ENCODE assay signal across 8 cellular contexts in the genomic region with DNA sequence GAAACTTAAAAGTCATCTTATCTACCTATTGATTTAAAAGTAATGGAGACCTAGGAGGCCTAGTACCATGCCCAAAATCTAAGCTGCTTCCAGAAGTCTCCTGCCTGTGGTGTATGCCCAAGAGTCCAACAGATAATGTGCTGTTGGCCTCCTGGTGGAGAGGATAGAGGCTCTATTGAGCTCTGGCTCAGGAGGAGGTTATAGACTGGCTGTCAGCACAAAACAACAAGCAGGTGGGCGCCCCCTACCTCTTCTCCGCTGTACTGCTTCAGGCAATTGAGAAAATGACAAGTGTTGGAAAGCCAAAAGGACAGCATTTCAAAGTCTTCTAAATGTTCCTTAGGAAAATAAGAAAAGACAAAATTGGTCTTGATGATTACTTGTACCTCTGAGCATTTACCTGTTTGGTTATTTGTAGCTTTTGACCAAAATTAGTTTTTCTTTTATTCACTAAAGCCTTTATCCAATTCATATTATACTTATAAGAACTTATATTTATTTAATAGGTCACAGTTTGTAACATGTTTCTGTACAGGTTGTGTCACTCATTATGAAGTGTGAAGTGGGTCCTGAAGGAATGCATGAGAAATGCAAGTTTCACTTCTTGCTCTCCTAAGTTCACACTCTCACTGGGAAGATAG. TPM values are rescaled to one million over a fixed set of nuclear protein-coding genes. Genes with fewer than 3 reads are reported as not detected.
A peak's percentile ranks its signal among the peaks of the same experiment; 100 is the strongest.
DNase-seq lines count a peak whose midpoint lies in the region; ATAC-seq, FAIRE-seq and TF ChIP-seq lines count a peak whose summit lies in the region.

No MANE protein-coding gene starts in this region.

- H3K36me3 ChIP-seq in BJ (ENCODE audit: control insufficient read depth, insufficient read depth, low read length) (no peaks in the 10 kb centered on the region), pancreas (peaks cover 4 to 86% (median 33%) of the 10 kb centered on the region in 3 donors), upper lobe of right lung (peaks cover 40% of the 10 kb centered on the region)

- no peak for FAIRE-seq in pancreas (lab: Jason Lieb, UNC)

- H3K9me3 ChIP-seq in pancreas = no peaks in the 10 kb centered on the region
- no peaks in the 10 kb centered on the region for H3K9me3 ChIP-seq in upper lobe of right lung

- intact Hi-C loops in pancreas (cut with DNase I) (no loop called here), upper lobe of right lung (cut with DNase I) (no loop called here)

- POLR2A ChIA-PET in BJ (lab: Charles Lee) = no interaction called here

- ATAC-seq in GM19035 (IDR thresholded peaks at IDR 0.05; ENCODE audit: unreplicated experiment) (peak; percentile 85), HG03442 (IDR thresholded peaks at IDR 0.05; ENCODE audit: unreplicated experiment) (peak; percentile 85), pancreas (peak; percentile 73 to 94 (median 88)), upper lobe of right lung (peak; percentile 86)

- H3K27me3 ChIP-seq in BJ (ENCODE audit: control insufficient read depth, insufficient read depth, low read length) = no peaks in the 10 kb centered on the region
- H3K27me3 ChIP-seq in pancreas = no peaks in the 10 kb centered on the region
- H3K27me3 ChIP-seq in upper lobe of right lung = no peaks in the 10 kb centered on the region

- H3K4me1 ChIP-seq in pancreas (no peaks in the 10 kb centered on the region), upper lobe of right lung (no peaks in the 10 kb centered on the region)

- TF ChIP-seq CTCF in BJ (IDR thresholded peaks at IDR 0.05; ENCODE audit: insufficient read depth, low read depth, low read length) = peak; percentile 82
- TF ChIP-seq CTCF in fibroblast of mammary gland (conservative IDR thresholded peaks at IDR 0.05; ENCODE audit: control insufficient read depth, insufficient read depth, low read depth, low read length) = peak; percentile 90
- peak; percentile 42 to 75 (median 70) for TF ChIP-seq CTCF in pancreas (IDR thresholded peaks at IDR 0.05)
- peak; percentile 66 for TF ChIP-seq CTCF in upper lobe of right lung (IDR thresholded peaks at IDR 0.05)

- H3K27ac ChIP-seq in pancreas (no peak overlapping the region), upper lobe of right lung (no peak overlapping the region)

- CTCF ChIA-PET in BJ (lab: Yijun Ruan, JAX) = interaction anchor here (0.7 to 2.3 kb wide), 20 partner anchors 9 to 329 kb away, joined by 3 to 29 read pairs (median 6); partner anchors contain the start of genes GNB5 and LEO1

- no peak overlapping the region for H3K4me3 ChIP-seq in BJ (ENCODE audit: low read depth, low read length)
- no peak overlapping the region for H3K4me3 ChIP-seq in fibroblast of mammary gland (ENCODE audit: control insufficient read depth, low read depth, low read length)
- no peak overlapping the region for H3K4me3 ChIP-seq in pancreas
- H3K4me3 ChIP-seq in upper lobe of right lung = no peak overlapping the region

- 38 to 40% methylated on average over 2 of the region's 2 CpGs for WGBS in pancreas, 2 donors

- DNase-seq in BJ (ENCODE audit: low read depth) = no peak
- peak; percentile 84 for DNase-seq in OCI-M1 (lab: John Stamatoyannopoulos, UW)
- DNase-seq in activated T-cell treated with anti-CD3 and anti-CD28 coated beads for 48 hours (ENCODE audit: low read depth) = peak; percentile 66
- peak; percentile 72 for DNase-seq in fibroblast of mammary gland (ENCODE audit: low read depth)
- DNase-seq in pancreas = peak in 3 of 6 donors; percentile 63 to 84 (median 74)
- DNase-seq in upper lobe of right lung = no peak

RNA-seq across cellular contexts. Expression of gene GNB5, which starts 17.2 kb away (rescaled TPM):
- polyA plus RNA-seq in BJ (2011; rRNA removed) (57.7 and 63.0 TPM in 2 replicates), pancreas (10 to 100 TPM; 15.7 to 28.2 TPM)
- 25.0 and 31.4 TPM in 2 replicates for polyA minus RNA-seq in BJ (2011; rRNA and poly(A)+ RNA removed)
- total RNA-seq in pancreas (10 to 100 TPM; 12.2 to 19.0 (median 15.6) TPM), upper lobe of right lung (16.7 TPM)

Comparison
In these comparisons a context has a peak if more than half of its experiments do, and no peak if none do; other contexts are left out.
1. DNase-seq: peak in OCI-M1 (single experiment), activated T-cell treated with anti-CD3 and anti-CD28 coated beads for 48 hours (single experiment) and fibroblast of mammary gland (single experiment); none in BJ (single experiment) and upper lobe of right lung (single experiment).
2. Peak in every context shown above with its lines, with median percentiles within 50 percentile points of each other: CTCF ChIP-seq and ATAC-seq.